32 cellular contexts compared by ENCODE assay signal in genomic region chr6:24464253-24465038, GRCh38. TPM values are rescaled to one million over a fixed set of nuclear protein-coding genes. Genes with fewer than 3 reads are reported as not detected.
"Had no signal": no experiment of that assay in that cellular context is flagged by ENCODE, and none has a peak within 500 bp of the region (broad histone marks: within the 10 kb centered on the region; RNA-seq: fewer than 3 reads in every experiment).

No MANE protein-coding gene starts in this region.

- H3K27ac Mint-ChIP-seq: immature natural killer cell; natural killer cell; nephron progenitor cell; neural progenitor cell; progenitor cell of endocrine pancreas; stimulated activated naive B cell treated with anti-CD40 and anti-IgM and Interleukin-4, amounts not matched to agents 10 μg/mL and 1 μg/mL and 100 μg/mL, for 72 hours had no signal

- H3K4me3 Mint-ChIP-seq: immature natural killer cell; naive B cell; natural killer cell; nephron progenitor cell; neural progenitor cell; stimulated activated naive B cell treated with anti-CD40 and anti-IgM and Interleukin-4, amounts not matched to agents 10 μg/mL and 1 μg/mL and 100 μg/mL, for 72 hours had no signal

- H3K36me3 ChIP-seq: left lung, lower lobe of right lung, neural progenitor cell, neutrophil, ovary, stomach, thyroid gland, transverse colon, upper lobe of left lung, vagina had no signal

- H3K4me1 Mint-ChIP-seq: immature natural killer cell; naive B cell; natural killer cell; nephron progenitor cell; neural progenitor cell; stimulated activated naive B cell treated with anti-CD40 and anti-IgM and Interleukin-4, amounts not matched to agents 10 μg/mL and 1 μg/mL and 100 μg/mL, for 72 hours had no signal

- H3K27me3 ChIP-seq: left lung, neural progenitor cell, neutrophil, ovary, stomach, testis, thyroid gland, transverse colon, upper lobe of left lung, vagina had no signal

- H3K9me3 Mint-ChIP-seq: immature natural killer cell; naive B cell; natural killer cell; nephron progenitor cell; neural progenitor cell; stimulated activated naive B cell treated with anti-CD40 and anti-IgM and Interleukin-4, amounts not matched to agents 10 μg/mL and 1 μg/mL and 100 μg/mL, for 72 hours had no signal

- H3K27ac ChIP-seq: left lung, lower lobe of right lung, neural progenitor cell, neutrophil, ovary, skin epidermis, stomach, testis, thyroid gland, transverse colon, upper lobe of left lung, vagina had no signal

- ATAC-seq: left colon; left lung; lower lobe of right lung; natural killer cell; right cardiac atrium; sciatic nerve; stimulated activated naive B cell treated with anti-CD40 and anti-IgM and Interleukin-4, amounts not matched to agents 10 μg/mL and 1 μg/mL and 100 μg/mL, for 72 hours; stimulated activated naive CD8-positive, alpha-beta T cell treated with anti-CD3 and anti-CD28 coated beads, Interleukin-15, Interleukin-2, amounts not matched to agents 100 U/mL and 50 U/mL, for 24 hours had no signal

- H3K4me3 ChIP-seq: left lung, lower lobe of right lung, neural progenitor cell, ovary, skin epidermis, stomach, testis, thyroid gland, transverse colon, upper lobe of left lung, vagina had no signal

- H3K9me3 ChIP-seq: left lung, lower lobe of right lung, neutrophil, ovary, stomach, testis, thyroid gland, transverse colon, upper lobe of left lung, vagina had no signal

- DNase-seq: hippocampal formation; immature natural killer cell; kidney; left colon; left lung; lower lobe of right lung; mammary epithelial cell; mesenchymal stem cell; naive B cell; natural killer cell; nephron progenitor cell; occipital lobe; ovary; right cardiac atrium; stimulated activated CD4-positive, alpha-beta T cell treated with anti-CD3 and anti-CD28 coated beads, Interleukin-12 subunit alpha, Interleukin-12 subunit beta, amount 100 ng/mL, for 4 hours; stimulated activated CD4-positive, alpha-beta T cell treated with anti-CD3 and anti-CD28 coated beads, Interleukin-15, amount 100 ng/mL, for 24 hours; stimulated activated CD4-positive, alpha-beta T cell treated with anti-CD3 and anti-CD28 coated beads, Interleukin-2, amount 100 ng/mL, for 24 hours; stimulated activated CD4-positive, alpha-beta T cell treated with anti-CD3 and anti-CD28 coated beads, Interleukin-4, amount 100 ng/mL, for 1 hour; stimulated activated naive B cell treated with anti-CD40 and anti-IgM and Interleukin-4, amounts not matched to agents 10 μg/mL and 1 μg/mL and 100 μg/mL, for 72 hours; stimulated activated naive CD8-positive, alpha-beta T cell treated with anti-CD3 and anti-CD28 coated beads, Interleukin-15, Interleukin-2, amounts not matched to agents 100 U/mL and 50 U/mL, for 24 hours; stomach; testis; thyroid gland; transverse colon; upper lobe of left lung had no signal

- H3K36me3 Mint-ChIP-seq: immature natural killer cell, natural killer cell, neural progenitor cell had no signal

- H3K4me1 ChIP-seq: left lung, lower lobe of right lung, neural progenitor cell, stomach, testis, thyroid gland, transverse colon, upper lobe of left lung had no signal

- H3K27me3 Mint-ChIP-seq: naive B cell; progenitor cell of endocrine pancreas; stimulated activated naive B cell treated with anti-CD40 and anti-IgM and Interleukin-4, amounts not matched to agents 10 μg/mL and 1 μg/mL and 100 μg/mL, for 72 hours had no signal

RNA-seq across cellular contexts. Expression of gene GPLD1, which starts 24.9 kb away (rescaled TPM):
- total RNA-seq: pulmonary artery endothelial cell had no signal
